In the genomic region with DNA sequence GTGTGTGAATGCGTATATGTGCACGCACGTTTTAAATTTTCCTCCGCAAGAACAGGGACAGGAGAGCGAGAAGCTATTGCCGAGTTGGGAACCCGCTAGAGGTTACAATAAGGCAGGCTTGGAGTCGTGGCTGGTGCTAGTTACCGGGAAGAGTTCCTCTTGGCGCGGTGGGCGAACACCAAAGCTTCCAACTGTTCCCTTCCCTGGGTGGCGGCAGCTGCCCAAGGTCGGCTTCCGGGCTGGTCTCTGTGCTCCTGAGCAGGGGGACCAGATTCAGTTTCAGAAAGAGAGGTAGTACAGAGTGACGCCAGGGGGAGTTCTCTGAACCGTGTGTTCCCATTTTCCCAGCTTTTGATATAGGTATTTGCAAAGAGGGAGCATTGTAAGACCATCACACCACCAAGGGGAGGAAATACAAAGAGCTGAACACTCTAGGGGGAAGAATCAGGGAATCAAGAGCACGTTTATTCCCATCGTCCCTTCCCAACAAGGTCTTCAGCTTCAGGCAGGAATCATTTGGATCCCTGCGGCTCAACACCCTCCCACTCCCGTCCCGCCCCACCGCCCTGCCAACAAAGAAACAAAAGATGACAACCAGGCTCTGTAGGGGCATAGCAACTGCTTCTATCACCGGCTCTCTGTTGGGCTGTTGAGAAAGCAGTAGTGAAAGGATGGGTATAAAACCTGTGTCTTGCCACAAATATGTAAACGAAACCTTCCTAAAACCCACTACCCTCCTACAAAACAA, we compare ENCODE assay signal across 8 cellular contexts.
DNase-seq lines count a peak whose midpoint lies in the region; ATAC-seq and TF ChIP-seq lines count a peak whose summit lies in the region.

No MANE protein-coding gene starts in this region.

- peaks cover 32% of the 10 kb centered on the region for H3K27me3 Mint-ChIP-seq in CD8-positive, alpha-beta T cell (ENCODE audit: low read depth)
- H3K27me3 Mint-ChIP-seq in nephron (ENCODE audit: low read depth) (peaks cover 42% of the 10 kb centered on the region), immature natural killer cell (ENCODE audit: low read depth in 3 of 3) (peaks cover 4 to 11% (median 10%) of the 10 kb centered on the region in 3 donors)

- H3K27ac ChIP-seq in CD8-positive, alpha-beta T cell (ENCODE audit: low read depth, low read length): no peak overlapping the region

- H3K4me3 Mint-ChIP-seq in CD8-positive, alpha-beta T cell: peak overlapping the region; percentile 69
- H3K4me3 Mint-ChIP-seq in nephron (peak overlapping the region; percentile 89 to 95 (median 91)), immature natural killer cell (peak overlapping the region in 1 of 5 donors; percentile 11)

- TF ChIP-seq CTCF in CD8-positive, alpha-beta T cell (IDR thresholded peaks at IDR 0.05): no peak
- TF ChIP-seq CTCF in nephron (IDR thresholded peaks at IDR 0.05; ENCODE audit: unreplicated experiment in 3 of 3): peak in 2 of 3 experiments; percentile 11 to 13

- ATAC-seq in CD8-positive, alpha-beta T cell: no peak
- ATAC-seq in GM21515 (IDR thresholded peaks at IDR 0.05; ENCODE audit: unreplicated experiment): no peak

- intact Hi-C loops in CD8-positive, alpha-beta T cell (cut with DNase I, micrococcal nuclease): no loop called here

- H3K4me1 Mint-ChIP-seq in CD8-positive, alpha-beta T cell (ENCODE audit: low read depth): peaks cover 29% of the 10 kb centered on the region
- H3K4me1 Mint-ChIP-seq in nephron (peaks cover 16% of the 10 kb centered on the region), immature natural killer cell (peaks cover 0 to 5% of the 10 kb centered on the region in 2 donors)

- no peak overlapping the region for H3K27ac Mint-ChIP-seq in CD8-positive, alpha-beta T cell
- peak overlapping the region; percentile 86 to 96 (median 91) for H3K27ac Mint-ChIP-seq in nephron
- H3K27ac Mint-ChIP-seq in immature natural killer cell: no peak overlapping the region

- H3K9me3 ChIP-seq in CD8-positive, alpha-beta T cell (ENCODE audit: low read length): no peaks in the 10 kb centered on the region

- CTCF ChIA-PET in CD8-positive, alpha-beta T cell (lab: Charles Lee): no interaction called here

- DNase-seq in CD8-positive, alpha-beta T cell: peak in 1 of 7 experiments; percentile 4
- DNase-seq in NCI-H146 treated with DMSO at 0.1 percent for 48 hours (lab: John Stamatoyannopoulos, UW; ENCODE audit: unreplicated experiment) (peak; percentile 71), cerebellar cortex (ENCODE audit: low spot score) (peak; percentile 69), EL (no peak), immature natural killer cell (no peak)
- no peak for DNase-seq in activated effector memory CD4-positive, alpha-beta T cell treated with Interleukin-2 at 50 U/mL for 16 hours

- H3K27me3 ChIP-seq in CD8-positive, alpha-beta T cell (ENCODE audit: insufficient read depth, low read length): peaks cover 9% of the 10 kb centered on the region

- H3K9me3 Mint-ChIP-seq in CD8-positive, alpha-beta T cell: no peaks in the 10 kb centered on the region
- H3K9me3 Mint-ChIP-seq in nephron (no peaks in the 10 kb centered on the region), immature natural killer cell (peaks cover 0 to 1% (median 0%) of the 10 kb centered on the region in 6 donors)

- no peaks in the 10 kb centered on the region for H3K36me3 ChIP-seq in CD8-positive, alpha-beta T cell (ENCODE audit: insufficient read depth, low read length)

- H3K4me1 ChIP-seq in CD8-positive, alpha-beta T cell (ENCODE audit: insufficient read depth, low read length): peaks cover 6% of the 10 kb centered on the region

- POLR2A ChIA-PET in CD8-positive, alpha-beta T cell (lab: Charles Lee): no interaction called here

- peak overlapping the region; percentile 35 for H3K4me3 ChIP-seq in CD8-positive, alpha-beta T cell (ENCODE audit: low read depth, low read length)

- no peaks in the 10 kb centered on the region for H3K36me3 Mint-ChIP-seq in CD8-positive, alpha-beta T cell
- H3K36me3 Mint-ChIP-seq in nephron (ENCODE audit: low read depth): no peaks in the 10 kb centered on the region
- H3K36me3 Mint-ChIP-seq in immature natural killer cell: no peaks in the 10 kb centered on the region

Comparison
In these comparisons a context has a peak if more than half of its experiments do, and no peak if none do; other contexts are left out.
1. DNase-seq: peak in NCI-H146 treated with DMSO at 0.1 percent for 48 hours (single experiment) and cerebellar cortex (single experiment); none in EL (single experiment), immature natural killer cell (0 of 3) and activated effector memory CD4-positive, alpha-beta T cell treated with Interleukin-2 at 50 U/mL for 16 hours (single experiment).
2. H3K27ac Mint-ChIP-seq: peak in nephron (3 of 3); none in CD8-positive, alpha-beta T cell (single experiment) and immature natural killer cell (0 of 6).